ENCODE assay signal across 8 cellular contexts in the genomic region with DNA sequence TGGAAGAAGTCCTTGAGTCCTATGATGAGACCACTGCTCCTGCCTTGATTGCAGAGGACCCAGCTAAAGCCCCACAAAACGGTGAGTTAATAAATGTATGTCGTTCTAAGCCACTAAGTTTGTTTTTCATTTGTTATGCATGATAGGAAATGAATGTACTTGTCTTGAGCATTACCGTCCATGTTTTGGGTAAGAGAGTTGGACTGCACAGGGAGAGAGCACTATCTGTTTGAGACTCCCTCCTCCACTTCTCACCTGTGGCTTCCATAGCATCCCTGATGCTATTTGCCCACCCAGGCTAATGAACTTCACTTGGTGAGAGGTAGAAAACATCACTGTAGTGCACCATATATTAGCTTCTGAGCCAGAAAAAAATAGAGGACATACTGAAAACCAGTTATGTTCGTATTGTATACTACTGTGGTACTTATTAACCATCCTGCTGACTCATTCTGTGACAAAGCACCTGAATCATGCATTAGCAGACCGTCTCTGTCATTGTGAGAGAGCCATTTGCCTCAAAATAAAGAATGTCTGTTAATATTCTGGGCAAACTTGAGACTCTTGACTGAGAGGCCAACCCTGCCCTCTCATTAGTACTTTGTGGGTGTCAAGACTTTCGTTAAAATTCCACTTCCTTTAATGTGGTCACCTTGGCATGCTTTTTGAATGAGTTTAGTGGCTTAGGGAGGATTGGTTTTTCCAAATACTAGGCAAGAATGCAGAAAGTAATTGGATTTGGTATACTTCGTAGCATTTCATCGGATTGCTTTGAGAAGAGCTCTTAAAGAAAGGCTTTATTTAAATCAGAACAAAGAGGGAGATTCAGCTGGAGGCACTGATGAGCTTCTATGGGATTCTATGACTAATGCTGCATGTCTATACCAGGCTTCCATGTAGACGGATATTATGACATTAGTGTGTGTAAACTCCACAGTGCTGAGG.
DNase-seq lines count a peak whose midpoint lies in the region; ATAC-seq, FAIRE-seq and TF ChIP-seq lines count a peak whose summit lies in the region.

No MANE protein-coding gene starts in this region.

- TF ChIP-seq POLR2A in adrenal gland (IDR thresholded peaks at IDR 0.05): no peak

- intact Hi-C loops in adrenal gland (cut with DNase I): no loop called here

- H2AFZ ChIP-seq in keratinocyte (ENCODE audit: control insufficient read depth, low read length): no peak overlapping the region

- no peak for TF ChIP-seq CTCF in keratinocyte (optimal IDR thresholded peaks at IDR 0.05 in 1 of 3, IDR thresholded peaks at IDR 0.05 in 1 of 3, conservative IDR thresholded peaks at IDR 0.05 in 1 of 3; ENCODE audit: extremely low read depth in 1 of 3, insufficient read depth in 2 of 3, low read length in 3 of 3)
- no peak for TF ChIP-seq CTCF in adrenal gland (IDR thresholded peaks at IDR 0.05)

- H3K27ac ChIP-seq in keratinocyte (ENCODE audit: control insufficient read depth, insufficient read depth, low read length) (peak overlapping the region; percentile 62), adrenal gland (no peak overlapping the region)

- H3K4me3 ChIP-seq in keratinocyte (ENCODE audit: control insufficient read depth in 2 of 3, extremely low read depth in 1 of 3, insufficient read depth in 2 of 3, low read depth in 1 of 3, low read length in 3 of 3) (peak overlapping the region in 1 of 3 experiments; percentile 13), adrenal gland (no peak overlapping the region)

- DNase-seq in HT-29 (ENCODE audit: low spot score): peak; percentile 42
- DNase-seq in keratinocyte (ENCODE audit: low read depth, low spot score): peak; percentile 46
- DNase-seq in NCI-H2171 treated with DMSO at 0.1 percent for 48 hours (lab: John Stamatoyannopoulos, UW): no peak
- no peak for DNase-seq in adrenal gland
- no peak for DNase-seq in dedifferentiated amniotic fluid mesenchymal stem cell (ENCODE audit: extremely low spot score)
- no peak for DNase-seq in activated CD8-positive, alpha-beta memory T cell treated with anti-CD3 and anti-CD28 coated beads, Interleukin-2, amount 50 U/mL, for 4 hours

- H3K36me3 ChIP-seq in keratinocyte (ENCODE audit: control insufficient read depth in 2 of 2, extremely low read depth in 1 of 2, insufficient read depth in 2 of 2, low read length in 2 of 2): no peaks in the 10 kb centered on the region
- no peaks in the 10 kb centered on the region for H3K36me3 ChIP-seq in adrenal gland (replicated peaks in 1 of 2)

- H3K4me2 ChIP-seq in keratinocyte (ENCODE audit: control insufficient read depth, extremely low read depth, insufficient read depth, low read depth, low read length): peak overlapping the region; percentile 63

- H3K27me3 ChIP-seq in keratinocyte (ENCODE audit: control insufficient read depth, extremely low read depth, insufficient read depth, low read length): no peaks in the 10 kb centered on the region
- peaks cover 7% of the 10 kb centered on the region for H3K27me3 ChIP-seq in adrenal gland

- peak; percentile 83 for FAIRE-seq in keratinocyte (lab: Jason Lieb, UNC)

- H3K9me1 ChIP-seq in keratinocyte (ENCODE audit: control insufficient read depth, extremely low read depth, insufficient read depth, low read length): no peaks in the 10 kb centered on the region

- 59 to 65% (median 60%) methylated on average over 9 of the region's 9 CpGs for WGBS in adrenal gland, 4 donors

- ATAC-seq in GM18498 (IDR thresholded peaks at IDR 0.05; ENCODE audit: unreplicated experiment) (peak; percentile 97), GM21717 (IDR thresholded peaks at IDR 0.05; ENCODE audit: unreplicated experiment) (peak; percentile 97)

- H4K20me1 ChIP-seq in keratinocyte (ENCODE audit: control insufficient read depth, extremely low read depth, insufficient read depth, low read length): no peaks in the 10 kb centered on the region

- no peak overlapping the region for H3K9ac ChIP-seq in keratinocyte (ENCODE audit: control insufficient read depth, extremely low read depth, insufficient read depth, low read length)

- dilution Hi-C loops in keratinocyte (cut with MboI; ENCODE audit: extremely low pct_ligation_motif_present, low sequenced_read_pairs): no loop called here

- H3K9me3 ChIP-seq in keratinocyte (ENCODE audit: control insufficient read depth, low read depth, low read length) (no peaks in the 10 kb centered on the region), adrenal gland (replicated peaks in 1 of 3) (no peaks in the 10 kb centered on the region)

- no peaks in the 10 kb centered on the region for H3K79me2 ChIP-seq in keratinocyte (ENCODE audit: control insufficient read depth, insufficient read depth, low read length)

- peaks cover 32% of the 10 kb centered on the region for H3K4me1 ChIP-seq in keratinocyte (ENCODE audit: control insufficient read depth, extremely low read depth, insufficient read depth, low read length)
- no peaks in the 10 kb centered on the region for H3K4me1 ChIP-seq in adrenal gland (replicated peaks in 1 of 2)

Comparison
In these comparisons a context has a peak if more than half of its experiments do, and no peak if none do; other contexts are left out.
1. DNase-seq: peak in HT-29 (single experiment) and keratinocyte (single experiment); none in NCI-H2171 treated with DMSO at 0.1 percent for 48 hours (single experiment), adrenal gland (0 of 7), dedifferentiated amniotic fluid mesenchymal stem cell (single experiment) and activated CD8-positive, alpha-beta memory T cell treated with anti-CD3 and anti-CD28 coated beads, Interleukin-2, amount 50 U/mL, for 4 hours (single experiment).